In genomic region chr1:206517784-206518183, GRCh38 we compare ENCODE assay signal across 23 cellular contexts. TPM values are rescaled to one million over a fixed set of nuclear protein-coding genes. Genes with fewer than 3 reads are reported as not detected.
A peak's percentile ranks its signal among the peaks of the same experiment; 100 is the strongest.
DNase-seq lines count a peak whose midpoint lies in the region; ATAC-seq, FAIRE-seq and TF ChIP-seq lines count a peak whose summit lies in the region.
"Had no signal": no experiment of that assay in that cellular context is flagged by ENCODE, and none has a peak within 500 bp of the region (broad histone marks: within the 10 kb centered on the region; RNA-seq: fewer than 3 reads in every experiment).

No MANE protein-coding gene starts in this region.

- H3K27ac ChIP-seq in liver (ENCODE audit: low read depth in 1 of 2, low read length in 2 of 2) (peak overlapping the region; percentile 48 to 67), HepG2 (ENCODE audit: extremely low read length, insufficient read depth, low read length) (no peak overlapping the region), K562 (ENCODE audit: extremely low read depth, low read depth, low read length) (no peak overlapping the region), neural progenitor cell (no peak overlapping the region)
- H3K27ac ChIP-seq in naive thymus-derived CD4-positive, alpha-beta T cell (ENCODE audit: low read depth, low read length): no peak overlapping the region
- H3K27ac ChIP-seq: SJCRH30 had no signal

- FAIRE-seq in HepG2 (lab: Jason Lieb, UNC): no peak
- FAIRE-seq in K562 (lab: Jason Lieb, UNC): peak; percentile 29
- FAIRE-seq: GM12891, GM18507, HTR-8/SVneo had no signal

- TF ChIP-seq EP300 in HepG2 (IDR thresholded peaks at IDR 0.05; ENCODE audit: low read depth in 2 of 2, low read length in 2 of 2) (no peak), HepG2 (CRISPR knock-in tag; IDR thresholded peaks at IDR 0.05; ENCODE audit: borderline replicate concordance) (no peak), K562 (IDR thresholded peaks at IDR 0.05; ENCODE audit: low read length) (no peak)

- CTCF ChIA-PET in HepG2 (lab: Yijun Ruan, JAX; ENCODE audit: low intra/inter-chr PET ratio, low total read pairs) (no interaction called here), K562 (lab: Yijun Ruan, JAX; ENCODE audit: low intra/inter-chr PET ratio) (interaction anchor here (0.5 kb wide), 1 partner anchor 391 kb away, joined by 3 read pairs; no protein-coding TSS in a partner anchor)
- CTCF ChIA-PET in naive thymus-derived CD4-positive, alpha-beta T cell (lab: Charles Lee): interaction anchor here (0.6 to 0.8 kb wide), 2 partner anchors 19 to 147 kb away, joined by 3 read pairs; no protein-coding TSS in a partner anchor

- H3K4me1 Mint-ChIP-seq in neural progenitor cell: peaks cover 42% of the 10 kb centered on the region
- peaks cover 0 to 8% (median 0%) of the 10 kb centered on the region in 7 donors for H3K4me1 Mint-ChIP-seq in naive thymus-derived CD4-positive, alpha-beta T cell

- H2AFZ ChIP-seq in HepG2 (ENCODE audit: low read length) (no peak overlapping the region), K562 (ENCODE audit: low read depth, low read length) (0 out of 2 replicates have a peak overlapping the region, but pooled peaks have one; percentile 10), neural progenitor cell (replicated peaks) (no peak overlapping the region)

- H4K20me1 ChIP-seq in HepG2 (ENCODE audit: insufficient read depth, low read length) (no peaks in the 10 kb centered on the region), K562 (replicated peaks; ENCODE audit: control insufficient read depth, insufficient read depth, low read length) (no peaks in the 10 kb centered on the region), neural progenitor cell (ENCODE audit: low read depth) (no peaks in the 10 kb centered on the region)

- H3F3A ChIP-seq in neural progenitor cell (ENCODE audit: low read depth): peaks cover under 1% of the 10 kb centered on the region

- POLR2A ChIA-PET in HepG2 (lab: Yijun Ruan, JAX): no interaction called here
- POLR2A ChIA-PET in K562 (lab: Yijun Ruan, JAX): interaction anchor here (0.6 to 1.4 kb wide), 5 partner anchors 12 to 841 kb away, joined by 3 to 4 read pairs (median 3); no protein-coding TSS in a partner anchor
- POLR2A ChIA-PET in naive thymus-derived CD4-positive, alpha-beta T cell (lab: Charles Lee): interaction anchor here (1.7 kb wide), 1 partner anchor 16 kb away, joined by 5 read pairs; no protein-coding TSS in a partner anchor

- H3K9me3 ChIP-seq in liver (ENCODE audit: control insufficient read depth in 4 of 4, low read length in 3 of 4) (no peaks in the 10 kb centered on the region), HepG2 (ENCODE audit: low read length) (no peaks in the 10 kb centered on the region), K562 (replicated peaks; ENCODE audit: control insufficient read depth, insufficient read depth, low read depth, low read length) (no peaks in the 10 kb centered on the region), neural progenitor cell (ENCODE audit: low read depth) (no peaks in the 10 kb centered on the region)
- H3K9me3 ChIP-seq in naive thymus-derived CD4-positive, alpha-beta T cell (ENCODE audit: control insufficient read depth in 2 of 3, low read length in 3 of 3): no peaks in the 10 kb centered on the region
- H3K9me3 ChIP-seq: Caco-2, SJCRH30 had no signal

- H3K4me2 ChIP-seq in HepG2 (ENCODE audit: low read depth, low read length) (no peak overlapping the region), K562 (ENCODE audit: insufficient read depth, low read length) (no peak overlapping the region), neural progenitor cell (no peak overlapping the region)

- no peak overlapping the region for H3K27ac Mint-ChIP-seq in neural progenitor cell
- no peak overlapping the region for H3K27ac Mint-ChIP-seq in naive thymus-derived CD4-positive, alpha-beta T cell
- H3K27ac Mint-ChIP-seq: B cell; CD4-positive, alpha-beta T cell had no signal

- BruUV-seq in HepG2 (replicated peaks; lab: Mats Ljungman, UMichigan) (no TSS peak), K562 (replicated peaks; lab: Mats Ljungman, UMichigan) (no TSS peak)

- no peak for TF ChIP-seq CTCF in liver (IDR thresholded peaks at IDR 0.05; ENCODE audit: low read depth, low read length, missing input control)
- no peak for TF ChIP-seq CTCF in HepG2 (CRISPR knock-in tag; IDR thresholded peaks at IDR 0.05)
- TF ChIP-seq CTCF in K562 (IDR thresholded peaks at IDR 0.05 in 2 of 3, conservative IDR thresholded peaks at IDR 0.05 in 1 of 3; ENCODE audit: insufficient read depth in 2 of 3, low read depth in 1 of 3, low read length in 3 of 3): no peak
- no peak for TF ChIP-seq CTCF in neural progenitor cell (IDR thresholded peaks at IDR 0.05)

- no peak for ATAC-seq in HepG2
- ATAC-seq in K562: no peak
- ATAC-seq in naive thymus-derived CD4-positive, alpha-beta T cell: no peak
- ATAC-seq: HCT116, Panc1 had no signal

- no peak for TF ChIP-seq RAD21 in liver (IDR thresholded peaks at IDR 0.05)
- no peak for TF ChIP-seq RAD21 in HepG2 (CRISPR knock-in tag; IDR thresholded peaks at IDR 0.05)
- no peak for TF ChIP-seq RAD21 in K562 (CRISPR knock-in tag; conservative IDR thresholded peaks at IDR 0.05 in 1 of 2, IDR thresholded peaks at IDR 0.05 in 1 of 2)

- TF ChIP-seq POLR2A in HepG2 (IDR thresholded peaks at IDR 0.05; ENCODE audit: insufficient read depth in 1 of 2, low read depth in 2 of 2, low read length in 2 of 2) (no peak), K562 (conservative IDR thresholded peaks at IDR 0.05) (no peak)

- no peak overlapping the region for H3K4me3 Mint-ChIP-seq in neural progenitor cell
- H3K4me3 Mint-ChIP-seq in naive thymus-derived CD4-positive, alpha-beta T cell: no peak overlapping the region
- H3K4me3 Mint-ChIP-seq: B cell; CD4-positive, alpha-beta T cell; IgD-negative memory B cell had no signal

- H3K4me1 ChIP-seq in liver (ENCODE audit: control insufficient read depth in 4 of 4, insufficient read depth in 4 of 4, low read length in 3 of 4): peaks cover 4 to 42% (median 33%) of the 10 kb centered on the region in 4 donors
- H3K4me1 ChIP-seq in HepG2 (ENCODE audit: insufficient read depth, low read length): peaks cover 36% of the 10 kb centered on the region
- peaks cover 3 to 11% of the 10 kb centered on the region in 2 experiments; a peak in 4 of 5 replicates for H3K4me1 ChIP-seq in K562 (replicated peaks in 1 of 2; ENCODE audit: control insufficient read depth in 2 of 2, insufficient read depth in 2 of 2, low read length in 2 of 2)
- H3K4me1 ChIP-seq in neural progenitor cell: peaks cover 14% of the 10 kb centered on the region
- no peaks in the 10 kb centered on the region for H3K4me1 ChIP-seq in naive thymus-derived CD4-positive, alpha-beta T cell (ENCODE audit: control insufficient read depth in 2 of 2, insufficient read depth in 2 of 2, low read length in 2 of 2)

- H3K9me3 Mint-ChIP-seq in neural progenitor cell: no peaks in the 10 kb centered on the region
- no peaks in the 10 kb centered on the region for H3K9me3 Mint-ChIP-seq in naive thymus-derived CD4-positive, alpha-beta T cell
- H3K9me3 Mint-ChIP-seq: CD4-positive, alpha-beta T cell; IgD-negative memory B cell had no signal

- no peaks in the 10 kb centered on the region for H3K79me2 ChIP-seq in HepG2 (ENCODE audit: insufficient read depth, low read length)
- H3K79me2 ChIP-seq in K562 (ENCODE audit: control insufficient read depth, insufficient read depth, low read length): no peaks in the 10 kb centered on the region
- no peaks in the 10 kb centered on the region for H3K79me2 ChIP-seq in neural progenitor cell (ENCODE audit: low read depth)

- H3K36me3 Mint-ChIP-seq in neural progenitor cell: no peaks in the 10 kb centered on the region
- H3K36me3 Mint-ChIP-seq in naive thymus-derived CD4-positive, alpha-beta T cell: no peaks in the 10 kb centered on the region
- H3K36me3 Mint-ChIP-seq: IgD-negative memory B cell had no signal

- peak overlapping the region in 1 of 3 donors; percentile 9 for H3K4me3 ChIP-seq in liver (ENCODE audit: low read depth in 1 of 3, low read length in 3 of 3)
- H3K4me3 ChIP-seq in HepG2 (replicated peaks in 1 of 3; ENCODE audit: insufficient read depth in 1 of 3, low read depth in 2 of 3, low read length in 3 of 3): no peak overlapping the region
- no peak overlapping the region for H3K4me3 ChIP-seq in K562
- H3K4me3 ChIP-seq in neural progenitor cell: no peak overlapping the region
- no peak overlapping the region for H3K4me3 ChIP-seq in naive thymus-derived CD4-positive, alpha-beta T cell (ENCODE audit: low read length)
- H3K4me3 ChIP-seq: SJCRH30 had no signal

- peaks cover 17% of the 10 kb centered on the region for H3K27me3 Mint-ChIP-seq in neural progenitor cell (ENCODE audit: insufficient read depth, low read depth)
- no peaks in the 10 kb centered on the region for H3K27me3 Mint-ChIP-seq in naive thymus-derived CD4-positive, alpha-beta T cell
- H3K27me3 Mint-ChIP-seq: B cell; CD4-positive, alpha-beta T cell; IgD-negative memory B cell had no signal

- no peaks in the 10 kb centered on the region for H3K36me3 ChIP-seq in liver (ENCODE audit: control insufficient read depth in 4 of 4, insufficient read depth in 3 of 4, low read depth in 1 of 4, low read length in 3 of 4)
- no peaks in the 10 kb centered on the region for H3K36me3 ChIP-seq in HepG2 (replicated peaks in 1 of 2; ENCODE audit: control insufficient read depth in 1 of 2, insufficient read depth in 2 of 2, low read length in 2 of 2)
- H3K36me3 ChIP-seq in K562 (ENCODE audit: control insufficient read depth, insufficient read depth, low read length): no peaks in the 10 kb centered on the region
- H3K36me3 ChIP-seq in neural progenitor cell: no peaks in the 10 kb centered on the region
- H3K36me3 ChIP-seq in naive thymus-derived CD4-positive, alpha-beta T cell (ENCODE audit: control insufficient read depth in 2 of 3, insufficient read depth in 3 of 3, low read length in 3 of 3): no peaks in the 10 kb centered on the region
- H3K36me3 ChIP-seq: SJCRH30 had no signal

- in situ Hi-C loops in HepG2 (cut with HindIII; ENCODE audit: extremely low pct_ligation_motif_present, low pct_unique_long_range_greater_than_20kb) (no loop called here), K562 (cut with MboI) (no loop called here)

- no peak overlapping the region for H3K9ac ChIP-seq in liver (ENCODE audit: low read depth in 1 of 2, low read length in 2 of 2)
- no peak overlapping the region for H3K9ac ChIP-seq in HepG2 (ENCODE audit: insufficient read depth, low read depth, low read length)
- no peak overlapping the region for H3K9ac ChIP-seq in K562 (ENCODE audit: insufficient read depth in 1 of 2, low read depth in 2 of 2, low read length in 2 of 2)
- H3K9ac ChIP-seq in neural progenitor cell: no peak overlapping the region

- no peaks in the 10 kb centered on the region for H3K9me1 ChIP-seq in K562 (ENCODE audit: control insufficient read depth, insufficient read depth, low read length)

- no peak for DNase-seq in HepG2 (ENCODE audit: low spot score)
- no peak for DNase-seq in K562 (ENCODE audit: extremely low read depth in 1 of 4, low spot score in 3 of 4)
- DNase-seq in neural progenitor cell (ENCODE audit: low spot score): peak; percentile 31
- DNase-seq in activated CD4-positive, alpha-beta T cell treated with anti-CD3 and anti-CD28 coated beads for 1 hour: no peak
- no peak for DNase-seq in NCI-H128 (lab: John Stamatoyannopoulos, UW; ENCODE audit: unreplicated experiment)
- no peak for DNase-seq in naive thymus-derived CD4-positive, alpha-beta T cell
- DNase-seq: Caco-2; CD4-positive, alpha-beta T cell; EL; GOT3; NCI-H1092 treated with DMSO at 0.1 percent for 48 hours; NCI-H2107; NCI-H226; NCI-H526; SJCRH30 had no signal

- H3K27me3 ChIP-seq in liver (ENCODE audit: control insufficient read depth in 4 of 4, insufficient read depth in 4 of 4, low read length in 3 of 4) (no peaks in the 10 kb centered on the region), HepG2 (ENCODE audit: control insufficient read depth in 1 of 2, insufficient read depth in 2 of 2, low read length in 2 of 2) (peaks cover 0 to 1% of the 10 kb centered on the region in 2 experiments; a peak in 2 of 5 replicates), K562 (ENCODE audit: control insufficient read depth in 2 of 2, insufficient read depth in 2 of 2, low read length in 2 of 2) (peaks cover 3 to 23% of the 10 kb centered on the region in 2 experiments; a peak in 3 of 5 replicates), neural progenitor cell (no peaks in the 10 kb centered on the region)
- H3K27me3 ChIP-seq in naive thymus-derived CD4-positive, alpha-beta T cell (ENCODE audit: control insufficient read depth in 2 of 2, insufficient read depth in 2 of 2, low read length in 2 of 2): no peaks in the 10 kb centered on the region
- H3K27me3 ChIP-seq: SJCRH30 had no signal

- WGBS in liver: 39% methylated on average over 8 of the region's 8 CpGs
- WGBS in HepG2 (ENCODE audit: low lambda C conversion rate): 71% methylated on average over 8 of the region's 8 CpGs
- 25% methylated on average over 8 of the region's 8 CpGs for WGBS in K562 (ENCODE audit: insufficient coverage, low coverage, missing lambda C conversion rate)

- intact Hi-C loops in HepG2 (cut with micrococcal nuclease; ENCODE audit: unreplicated experiment): no loop called here
- intact Hi-C loops in K562 (cut with micrococcal nuclease): no loop called here
- intact Hi-C loops in naive thymus-derived CD4-positive, alpha-beta T cell (cut with micrococcal nuclease): no loop called here

RNA-seq across cellular contexts. Expression of gene RASSF5, which starts 10.5 kb away (rescaled TPM):
- total RNA-seq in liver: 10 to 100 TPM in 1 of 2 donors, 1 to 10 TPM in 1; 5.8 to 10.0 TPM
- 1 to 10 TPM; 4.8 to 5.2 TPM for polyA plus RNA-seq in liver
- total RNA-seq in HepG2 (2016; rRNA removed; fragmentation: Illumina TruSeq; extraction: Trizol): 0.18 and 0.49 TPM in 2 replicates
- 0.09 TPM in 1 of 2 replicates, not detected in the other for total RNA-seq in HepG2 (2016; cell fraction: cytosol; rRNA removed; fragmentation: Illumina TruSeq; extraction: Trizol; ENCODE audit: low read depth)
- 0.24 and 0.36 TPM in 2 replicates for total RNA-seq in HepG2 (2016; cell fraction: insoluble cytoplasmic fraction; rRNA removed; fragmentation: Illumina TruSeq; extraction: Trizol)
- 0.14 and 0.19 TPM in 2 replicates for total RNA-seq in HepG2 (2016; cell fraction: membrane; rRNA removed; fragmentation: Illumina TruSeq; extraction: Trizol)
- total RNA-seq in HepG2 (2016; cell fraction: nucleus; rRNA removed; fragmentation: Illumina TruSeq; extraction: Trizol): 0.22 and 0.47 TPM in 2 replicates
- 0.40 and 0.50 TPM in 2 replicates for polyA plus RNA-seq in HepG2 (2011; rRNA removed)
- 0.27 and 0.47 TPM in 2 replicates for polyA plus RNA-seq in HepG2 (2011; cell fraction: cytosol; rRNA removed)
- 0.58 and 0.66 TPM in 2 replicates for polyA plus RNA-seq in HepG2 (2011; cell fraction: nucleus; rRNA removed)
- polyA plus RNA-seq in HepG2 (2012): 0.76 and 2.1 TPM in 2 replicates
- 0.03 and 0.06 TPM in 2 replicates for polyA plus RNA-seq in HepG2 (2016; cell fraction: cytosol; fragmentation: Illumina TruSeq; extraction: Trizol; ENCODE audit: low read depth)
- 0.21 and 0.29 TPM in 2 replicates for polyA plus RNA-seq in HepG2 (2016; cell fraction: insoluble cytoplasmic fraction; fragmentation: Illumina TruSeq; extraction: Trizol; ENCODE audit: low read depth)
- polyA plus RNA-seq in HepG2 (2016; cell fraction: membrane; fragmentation: Illumina TruSeq; extraction: Trizol; ENCODE audit: low read depth): 0.09 and 0.11 TPM in 2 replicates
- 0.43 and 0.48 TPM in 2 replicates for polyA plus RNA-seq in HepG2 (2016; cell fraction: nucleus; fragmentation: Illumina TruSeq; extraction: Trizol; ENCODE audit: insufficient read depth, low read depth)
- polyA minus RNA-seq in HepG2 (2011; rRNA and poly(A)+ RNA removed; ENCODE audit: low replicate concordance): 0.30 and 18.0 TPM in 2 replicates
- polyA minus RNA-seq in HepG2 (2011; cell fraction: cytosol; rRNA and poly(A)+ RNA removed): 0.49 and 1.3 TPM in 2 replicates
- polyA minus RNA-seq in HepG2 (2011; cell fraction: nucleus; rRNA and poly(A)+ RNA removed): 0.26 and 0.50 TPM in 2 replicates
- 17.2 and 26.4 TPM in 2 replicates for total RNA-seq in K562 (2011; cell fraction: chromatin; rRNA removed; ENCODE audit: low replicate concordance)
- total RNA-seq in K562 (2011; cell fraction: nucleolus; rRNA removed): 14.7 and 19.2 TPM in 2 replicates
- 15.8 and 17.7 TPM in 2 replicates for total RNA-seq in K562 (2011; cell fraction: nucleoplasm; rRNA removed)
- total RNA-seq in K562 (2014; rRNA removed): 25.2 and 32.1 TPM in 2 replicates
- 20.3 and 21.7 TPM in 2 replicates for total RNA-seq in K562 (2014; rRNA removed; fragmentation: Illumina TruSeq; extraction: Trizol)
- 26.7 and 28.5 TPM in 2 replicates for total RNA-seq in K562 (2015; rRNA removed; fragmentation: Illumina TruSeq; extraction: Trizol)
- 35.2 and 38.1 TPM in 2 replicates for total RNA-seq in K562 (2021)
- polyA plus RNA-seq in K562 (2011; rRNA removed): 20.8 and 42.4 TPM in 2 replicates
- polyA plus RNA-seq in K562 (2011; cell fraction: cytosol; rRNA removed): 24.2 and 36.3 TPM in 2 replicates
- 58.6 and 70.3 TPM in 2 replicates for polyA plus RNA-seq in K562 (2011; cell fraction: nucleus; rRNA removed)
- 33.6 and 70.4 TPM in 2 replicates for polyA plus RNA-seq in K562 (2012)
- 36.1 and 41.0 TPM in 2 replicates for polyA plus RNA-seq in K562 (2014; fragmentation: Illumina TruSeq; extraction: Trizol)
- polyA plus RNA-seq in K562 (2014; fragmentation: Nextera tagmentation; extraction: Ambion mirVana): 1 to 10 TPM; 6.1 to 6.9 TPM
- polyA plus RNA-seq in K562 (2014; rRNA removed): 27.4 and 27.9 TPM in 2 replicates
- polyA minus RNA-seq in K562 (2011; rRNA and poly(A)+ RNA removed): 24.4 and 42.9 TPM in 2 replicates
- 19.2 and 30.5 TPM in 2 replicates for polyA minus RNA-seq in K562 (2011; cell fraction: cytosol; rRNA and poly(A)+ RNA removed)
- 23.4 and 57.9 TPM in 2 replicates for polyA minus RNA-seq in K562 (2011; cell fraction: nucleus; rRNA and poly(A)+ RNA removed)
- total RNA-seq in neural progenitor cell (ENCODE audit: low replicate concordance): 0.19 and 0.43 TPM in 2 replicates
- 100 to 1,000 TPM; 155 to 240 (median 218) TPM for total RNA-seq in naive thymus-derived CD4-positive, alpha-beta T cell
- polyA plus RNA-seq in naive thymus-derived CD4-positive, alpha-beta T cell: 100 to 1,000 TPM; 299 to 416 TPM

RNA-seq across cellular contexts. Expression of gene IKBKE, which starts 47.5 kb away (rescaled TPM):
- total RNA-seq in liver: 1 to 10 TPM; 2.0 to 3.9 TPM
- polyA plus RNA-seq in liver: 1 to 10 TPM in 1 of 2 donors, under 1 TPM in 1; 0.81 to 1.1 TPM
- total RNA-seq in HepG2 (2016; rRNA removed; fragmentation: Illumina TruSeq; extraction: Trizol): 4.0 and 5.8 TPM in 2 replicates
- total RNA-seq in HepG2 (2016; cell fraction: cytosol; rRNA removed; fragmentation: Illumina TruSeq; extraction: Trizol; ENCODE audit: low read depth): 1.5 and 1.8 TPM in 2 replicates
- total RNA-seq in HepG2 (2016; cell fraction: insoluble cytoplasmic fraction; rRNA removed; fragmentation: Illumina TruSeq; extraction: Trizol): 4.8 and 5.0 TPM in 2 replicates
- total RNA-seq in HepG2 (2016; cell fraction: membrane; rRNA removed; fragmentation: Illumina TruSeq; extraction: Trizol): 3.2 and 5.3 TPM in 2 replicates
- total RNA-seq in HepG2 (2016; cell fraction: nucleus; rRNA removed; fragmentation: Illumina TruSeq; extraction: Trizol): 4.7 and 6.1 TPM in 2 replicates
- 3.7 and 4.5 TPM in 2 replicates for polyA plus RNA-seq in HepG2 (2011; rRNA removed)
- 2.1 and 3.7 TPM in 2 replicates for polyA plus RNA-seq in HepG2 (2011; cell fraction: cytosol; rRNA removed)
- polyA plus RNA-seq in HepG2 (2011; cell fraction: nucleus; rRNA removed): 11.0 and 15.9 TPM in 2 replicates
- 0.95 and 1.4 TPM in 2 replicates for polyA plus RNA-seq in HepG2 (2012)
- polyA plus RNA-seq in HepG2 (2016; cell fraction: cytosol; fragmentation: Illumina TruSeq; extraction: Trizol; ENCODE audit: low read depth): 2.2 and 2.8 TPM in 2 replicates
- 3.9 and 4.3 TPM in 2 replicates for polyA plus RNA-seq in HepG2 (2016; cell fraction: insoluble cytoplasmic fraction; fragmentation: Illumina TruSeq; extraction: Trizol; ENCODE audit: low read depth)
- 1.9 and 2.6 TPM in 2 replicates for polyA plus RNA-seq in HepG2 (2016; cell fraction: membrane; fragmentation: Illumina TruSeq; extraction: Trizol; ENCODE audit: low read depth)
- 7.2 and 7.3 TPM in 2 replicates for polyA plus RNA-seq in HepG2 (2016; cell fraction: nucleus; fragmentation: Illumina TruSeq; extraction: Trizol; ENCODE audit: insufficient read depth, low read depth)
- polyA minus RNA-seq in HepG2 (2011; rRNA and poly(A)+ RNA removed; ENCODE audit: low replicate concordance): 8.9 and 22.1 TPM in 2 replicates
- 1.3 and 2.0 TPM in 2 replicates for polyA minus RNA-seq in HepG2 (2011; cell fraction: cytosol; rRNA and poly(A)+ RNA removed)
- 7.3 and 8.9 TPM in 2 replicates for polyA minus RNA-seq in HepG2 (2011; cell fraction: nucleus; rRNA and poly(A)+ RNA removed)
- 4.6 and 15.1 TPM in 2 replicates for total RNA-seq in K562 (2011; cell fraction: chromatin; rRNA removed; ENCODE audit: low replicate concordance)
- total RNA-seq in K562 (2011; cell fraction: nucleolus; rRNA removed): 3.8 and 6.3 TPM in 2 replicates
- 3.2 and 3.4 TPM in 2 replicates for total RNA-seq in K562 (2011; cell fraction: nucleoplasm; rRNA removed)
- 4.6 and 6.4 TPM in 2 replicates for total RNA-seq in K562 (2014; rRNA removed)
- 1.8 and 2.3 TPM in 2 replicates for total RNA-seq in K562 (2014; rRNA removed; fragmentation: Illumina TruSeq; extraction: Trizol)
- total RNA-seq in K562 (2015; rRNA removed; fragmentation: Illumina TruSeq; extraction: Trizol): 5.0 and 5.4 TPM in 2 replicates
- total RNA-seq in K562 (2021): 6.1 and 6.8 TPM in 2 replicates
- 4.2 and 4.6 TPM in 2 replicates for polyA plus RNA-seq in K562 (2011; rRNA removed)
- 2.8 and 6.8 TPM in 2 replicates for polyA plus RNA-seq in K562 (2011; cell fraction: cytosol; rRNA removed)
- polyA plus RNA-seq in K562 (2011; cell fraction: nucleus; rRNA removed): 9.2 and 11.6 TPM in 2 replicates
- 6.6 and 7.4 TPM in 2 replicates for polyA plus RNA-seq in K562 (2012)
- polyA plus RNA-seq in K562 (2014; fragmentation: Illumina TruSeq; extraction: Trizol): 3.7 and 4.9 TPM in 2 replicates
- 1 to 10 TPM; 7.9 to 9.0 TPM for polyA plus RNA-seq in K562 (2014; fragmentation: Nextera tagmentation; extraction: Ambion mirVana)
- polyA plus RNA-seq in K562 (2014; rRNA removed): 4.8 and 9.1 TPM in 2 replicates
- 3.5 and 4.0 TPM in 2 replicates for polyA minus RNA-seq in K562 (2011; rRNA and poly(A)+ RNA removed)
- 2.1 and 3.5 TPM in 2 replicates for polyA minus RNA-seq in K562 (2011; cell fraction: cytosol; rRNA and poly(A)+ RNA removed)
- 6.9 and 10.1 TPM in 2 replicates for polyA minus RNA-seq in K562 (2011; cell fraction: nucleus; rRNA and poly(A)+ RNA removed)
- 0.26 and 2.7 TPM in 2 replicates for total RNA-seq in neural progenitor cell (ENCODE audit: low replicate concordance)
- 100 to 1,000 TPM in 1 of 5 experiments, 10 to 100 TPM in 4; 50.1 to 177 (median 79.1) TPM for total RNA-seq in naive thymus-derived CD4-positive, alpha-beta T cell
- 10 to 100 TPM; 32.5 to 48.3 TPM for polyA plus RNA-seq in naive thymus-derived CD4-positive, alpha-beta T cell

Comparison
In these comparisons a context has a peak if more than half of its experiments do, and no peak if none do; other contexts are left out.
1. H3K27ac ChIP-seq: peak in liver (2 of 2); none in HepG2 (single experiment), K562 (single experiment), neural progenitor cell (single experiment) and naive thymus-derived CD4-positive, alpha-beta T cell (single experiment).